In the genomic region with DNA sequence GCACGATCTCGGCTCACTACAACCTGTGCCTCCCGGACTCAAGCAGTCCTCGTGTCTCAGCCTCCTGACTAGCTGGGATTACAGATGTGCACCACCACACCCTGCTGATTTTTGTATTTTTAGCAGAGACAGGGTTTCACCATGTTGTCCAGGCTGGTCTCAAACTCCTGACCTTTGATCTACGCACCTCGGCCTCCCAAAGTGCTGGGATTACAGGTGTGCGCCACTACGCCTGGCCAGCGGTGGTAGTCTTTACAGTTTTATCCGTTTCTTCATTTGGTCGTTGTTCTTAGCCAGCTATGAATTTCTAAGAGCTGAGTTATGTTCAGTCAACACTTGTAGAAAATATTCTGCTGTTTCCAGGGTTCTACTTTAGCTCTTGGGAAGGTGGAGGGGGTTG, we compare ENCODE assay signal across 18 cellular contexts. TPM values are rescaled to one million over a fixed set of nuclear protein-coding genes. Genes with fewer than 3 reads are reported as not detected.
"Had no signal": no experiment of that assay in that cellular context is flagged by ENCODE, and none has a peak within 500 bp of the region (broad histone marks: within the 10 kb centered on the region; RNA-seq: fewer than 3 reads in every experiment).

No MANE protein-coding gene starts in this region.

- H3K4me3 ChIP-seq: MG63, SJSA1, SK-N-MC had no signal

- H3K9me3 ChIP-seq: MG63, SJSA1 had no signal

- H3K27me3 ChIP-seq: MG63, SJSA1 had no signal

- DNase-seq: KBM-7, MG63, NCI-H1092, NCI-H1105 treated with DMSO at 0.1 percent for 48 hours, NCI-H1436, NCI-H187, NCI-H2029, NCI-H2081 treated with DMSO at 0.1 percent for 48 hours, NCI-H2227 treated with DMSO at 0.1 percent for 48 hours, NCI-H524, NCI-H69, NCI-H774, Right ventricle myocardium superior, RPMI8226, SIG-M5 had no signal

- H3K27ac ChIP-seq: HL-60, SJSA1, SK-N-MC had no signal

RNA-seq across cellular contexts. Expression of a gene that starts 53.3 kb away (rescaled TPM):
- total RNA-seq: Right ventricle myocardium superior had no signal
